ENCODE assay signal across 8 cellular contexts in genomic region chr2:170815311-170815710, GRCh38. TPM values are rescaled to one million over a fixed set of nuclear protein-coding genes. Genes with fewer than 3 reads are reported as not detected.
DNase-seq lines count a peak whose midpoint lies in the region; ATAC-seq, FAIRE-seq and TF ChIP-seq lines count a peak whose summit lies in the region.

No MANE protein-coding gene starts in this region.

- H3K4me3 ChIP-seq in KMS-11 (IDR thresholded peaks at IDR 0.05; ENCODE audit: insufficient read depth, low read depth, low read length), result no peak overlapping the region
- no peak overlapping the region for H3K4me3 ChIP-seq in K562
- H3K4me3 ChIP-seq in gastroesophageal sphincter, result peak overlapping the region in 1 of 2 donors; percentile 51

- H3K4me1 ChIP-seq in KMS-11 (ENCODE audit: low read depth, poor library complexity, severe bottlenecking) (peaks cover 4% of the 10 kb centered on the region), K562 (replicated peaks in 1 of 2; ENCODE audit: control insufficient read depth in 2 of 2, insufficient read depth in 2 of 2, low read length in 2 of 2) (peaks cover 6 to 44% of the 10 kb centered on the region in 2 experiments), gastroesophageal sphincter (peaks cover 4 to 68% (median 41%) of the 10 kb centered on the region in 3 donors)

- H3K9ac ChIP-seq in KMS-11 (no peak overlapping the region), K562 (ENCODE audit: insufficient read depth in 1 of 2, low read depth in 2 of 2, low read length in 2 of 2) (no peak overlapping the region; a peak in 1 of 4 replicates)

- no peak overlapping the region for H3K27ac ChIP-seq in KMS-11
- H3K27ac ChIP-seq in K562 (ENCODE audit: extremely low read depth, low read depth, low read length), result no peak overlapping the region
- no peak overlapping the region for H3K27ac ChIP-seq in gastroesophageal sphincter

- H3K9me3 ChIP-seq in K562 (replicated peaks; ENCODE audit: control insufficient read depth, insufficient read depth, low read depth, low read length) (no peaks in the 10 kb centered on the region), gastroesophageal sphincter (no peaks in the 10 kb centered on the region)

- no peak overlapping the region for H3K27ac Mint-ChIP-seq in natural killer cell

- peak; percentile 87 for DNase-seq in DMS153 treated with DMSO at 0.1 percent for 48 hours (lab: John Stamatoyannopoulos, UW; ENCODE audit: unreplicated experiment)
- DNase-seq in K562 (ENCODE audit: extremely low read depth in 1 of 4, low spot score in 3 of 4), result no peak
- DNase-seq in natural killer cell, result no peak
- no peak for DNase-seq in SIG-M5 treated with dmso at 0.1 percent for 504 hours (lab: John Stamatoyannopoulos, UW; ENCODE audit: unreplicated experiment)
- DNase-seq in D721Med (ENCODE audit: insufficient read length, low spot score), result no peak

- peaks cover 63 to 71% of the 10 kb centered on the region in 2 donors for H3K27me3 Mint-ChIP-seq in natural killer cell (ENCODE audit: low read depth in 2 of 2)

- 31% methylated on average over 19 of the region's 19 CpGs for WGBS in K562 (ENCODE audit: insufficient coverage, low coverage, missing lambda C conversion rate)
- WGBS in gastroesophageal sphincter (ENCODE audit: low coverage in 1 of 2), 2 donors, result 1 to 6% methylated on average over 9 to 11 of the region's 19 CpGs

- in situ Hi-C loops in K562 (cut with MboI), result loop anchor here (10.0 to 25.0 kb wide), 2 partner anchors 451 to 878 kb away; no protein-coding TSS in a partner anchor

- TF ChIP-seq CTCF in KMS-11 (conservative IDR thresholded peaks at IDR 0.05; ENCODE audit: low read depth, low read length), result no peak
- TF ChIP-seq CTCF in K562 (IDR thresholded peaks at IDR 0.05 in 2 of 3, conservative IDR thresholded peaks at IDR 0.05 in 1 of 3; ENCODE audit: insufficient read depth in 2 of 3, low read depth in 1 of 3, low read length in 3 of 3), result no peak
- no peak for TF ChIP-seq CTCF in natural killer cell (IDR thresholded peaks at IDR 0.05)
- no peak for TF ChIP-seq CTCF in gastroesophageal sphincter (IDR thresholded peaks at IDR 0.05)
- no peak for TF ChIP-seq CTCF in D721Med (IDR thresholded peaks at IDR 0.05; ENCODE audit: insufficient read depth, missing control alignments)

- no TSS peak for BruUV-seq in K562 (replicated peaks; lab: Mats Ljungman, UMichigan)

- no peaks in the 10 kb centered on the region for H3K79me2 ChIP-seq in KMS-11 (ENCODE audit: insufficient read depth, low read depth)
- no peaks in the 10 kb centered on the region; the same call in 2 of the 3 replicates for H3K79me2 ChIP-seq in K562 (ENCODE audit: control insufficient read depth, insufficient read depth, low read length)

- peak overlapping the region; percentile 82 for H3K4me2 ChIP-seq in KMS-11
- peak overlapping the region; percentile 83 for H3K4me2 ChIP-seq in K562 (ENCODE audit: insufficient read depth, low read length)

- H3K4me1 Mint-ChIP-seq in natural killer cell, result peaks cover 26 to 43% of the 10 kb centered on the region in 2 donors

- intact Hi-C loops in K562 (cut with micrococcal nuclease) (loop anchor here (2.0 to 10.0 kb wide), 2 partner anchors 291 to 883 kb away; no protein-coding TSS in a partner anchor), natural killer cell (cut with micrococcal nuclease) (loop anchor here (10.0 kb wide), 1 partner anchor 1289 kb away; the partner anchor contains the start of gene DLX2)

- H4K20me1 ChIP-seq in KMS-11 (ENCODE audit: insufficient read depth), result no peaks in the 10 kb centered on the region
- H4K20me1 ChIP-seq in K562 (replicated peaks; ENCODE audit: control insufficient read depth, insufficient read depth, low read length), result no peaks in the 10 kb centered on the region

- TF ChIP-seq EP300 in K562 (IDR thresholded peaks at IDR 0.05; ENCODE audit: low read length) (no peak), gastroesophageal sphincter (IDR thresholded peaks at IDR 0.05) (no peak)

- no peaks in the 10 kb centered on the region for H3K9me3 Mint-ChIP-seq in natural killer cell

- CTCF ChIA-PET in K562 (lab: Yijun Ruan, JAX; ENCODE audit: low intra/inter-chr PET ratio), result interaction anchor here (0.5 to 4.2 kb wide), 15 partner anchors 79 to 991 kb away, joined by 3 to 28 read pairs (median 4); no protein-coding TSS in a partner anchor

- H3K36me3 ChIP-seq in KMS-11 (ENCODE audit: insufficient read depth) (no peaks in the 10 kb centered on the region), K562 (ENCODE audit: control insufficient read depth, insufficient read depth, low read length) (no peaks in the 10 kb centered on the region), gastroesophageal sphincter (no peaks in the 10 kb centered on the region)

- H3K36me3 Mint-ChIP-seq in natural killer cell, result no peaks in the 10 kb centered on the region

- TF ChIP-seq POLR2A in K562 (conservative IDR thresholded peaks at IDR 0.05) (no peak), gastroesophageal sphincter (IDR thresholded peaks at IDR 0.05) (no peak)

- ATAC-seq in K562 (no peak; the same call in 2 of the 3 replicates), natural killer cell (no peak), gastroesophageal sphincter (no peak), HG03442 (IDR thresholded peaks at IDR 0.05; ENCODE audit: unreplicated experiment) (no peak)

- POLR2A ChIA-PET in K562 (lab: Yijun Ruan, JAX), result interaction anchor here (0.9 to 2.2 kb wide), 2 partner anchors 445 to 448 kb away, joined by 3 to 5 read pairs; no protein-coding TSS in a partner anchor

- H3K27me3 ChIP-seq in KMS-11 (ENCODE audit: insufficient read depth, low read depth) (peaks cover 33% of the 10 kb centered on the region), K562 (ENCODE audit: control insufficient read depth in 2 of 2, insufficient read depth in 2 of 2, low read length in 2 of 2) (peaks cover 0 to 7% of the 10 kb centered on the region in 2 experiments; a peak in 1 of 5 replicates), gastroesophageal sphincter (peaks cover 75% of the 10 kb centered on the region)

- no peak for TF ChIP-seq RAD21 in K562 (CRISPR knock-in tag; conservative IDR thresholded peaks at IDR 0.05 in 1 of 2, IDR thresholded peaks at IDR 0.05 in 1 of 2)

- H2AFZ ChIP-seq in KMS-11 (ENCODE audit: low read depth), result peak overlapping the region; percentile 86; the same call in 1 of the 2 replicates
- H2AFZ ChIP-seq in K562 (ENCODE audit: low read depth, low read length), result peak overlapping the region; percentile 91

- H3K9me1 ChIP-seq in K562 (ENCODE audit: control insufficient read depth, insufficient read depth, low read length), result no peaks in the 10 kb centered on the region

- FAIRE-seq in K562 (lab: Jason Lieb, UNC) (no peak), D721Med (lab: Jason Lieb, UNC) (no peak)

- peak overlapping the region; percentile 82 for H3K4me3 Mint-ChIP-seq in natural killer cell

TF ChIP-seq in K562, 482 proteins besides CTCF, POLR2A, EP300 and RAD21 (continues in another document):
- TF ChIP-seq ZBTB1 (CRISPR knock-in tag; IDR thresholded peaks at IDR 0.05; ENCODE audit: borderline replicate concordance, low read depth) (no peak; the same call in 1 of the 2 replicates), HEY1 (CRISPR knock-in tag; IDR thresholded peaks at IDR 0.05; ENCODE audit: borderline replicate concordance) (no peak), TAL1 (IDR thresholded peaks at IDR 0.05) (no peak), GABPB1 (CRISPR knock-in tag; IDR thresholded peaks at IDR 0.05) (no peak), RBM25 (IDR thresholded peaks at IDR 0.05; ENCODE audit: low read depth, low read length, severe bottlenecking) (no peak), RCOR1 (IDR thresholded peaks at IDR 0.05; ENCODE audit: borderline replicate concordance in 1 of 2, low read depth in 2 of 2, low read length in 2 of 2) (no peak)

RNA-seq across cellular contexts. Expression of gene GAD1, which starts 1.4 kb away (rescaled TPM):
- total RNA-seq in K562 (2011; cell fraction: chromatin; rRNA removed; ENCODE audit: low replicate concordance), result 24.1 and 26.9 TPM in 2 replicates
- 7.4 and 9.5 TPM in 2 replicates for total RNA-seq in K562 (2011; cell fraction: nucleolus; rRNA removed)
- 8.8 and 21.6 TPM in 2 replicates for total RNA-seq in K562 (2011; cell fraction: nucleoplasm; rRNA removed)
- 22.0 and 29.1 TPM in 2 replicates for total RNA-seq in K562 (2014; rRNA removed)
- 10.9 and 11.7 TPM in 2 replicates for total RNA-seq in K562 (2014; rRNA removed; fragmentation: Illumina TruSeq; extraction: Trizol)
- 16.8 and 17.6 TPM in 2 replicates for total RNA-seq in K562 (2015; rRNA removed; fragmentation: Illumina TruSeq; extraction: Trizol)
- total RNA-seq in K562 (2021), result 14.5 and 15.7 TPM in 2 replicates
- polyA plus RNA-seq in K562 (2011; rRNA removed), result 11.7 and 26.2 TPM in 2 replicates
- 10.0 and 35.0 TPM in 2 replicates for polyA plus RNA-seq in K562 (2011; cell fraction: cytosol; rRNA removed)
- polyA plus RNA-seq in K562 (2011; cell fraction: nucleus; rRNA removed), result 30.8 and 75.5 TPM in 2 replicates
- polyA plus RNA-seq in K562 (2012), result 26.2 and 30.3 TPM in 2 replicates
- polyA plus RNA-seq in K562 (2014; fragmentation: Illumina TruSeq; extraction: Trizol), result 9.8 and 15.0 TPM in 2 replicates
- 1 to 10 TPM; 2.7 to 3.9 TPM for polyA plus RNA-seq in K562 (2014; fragmentation: Nextera tagmentation; extraction: Ambion mirVana)
- 20.8 and 24.1 TPM in 2 replicates for polyA plus RNA-seq in K562 (2014; rRNA removed)
- 5.3 and 14.2 TPM in 2 replicates for polyA minus RNA-seq in K562 (2011; rRNA and poly(A)+ RNA removed)
- 7.2 and 12.0 TPM in 2 replicates for polyA minus RNA-seq in K562 (2011; cell fraction: cytosol; rRNA and poly(A)+ RNA removed)
- polyA minus RNA-seq in K562 (2011; cell fraction: nucleus; rRNA and poly(A)+ RNA removed), result 15.6 and 21.4 TPM in 2 replicates
- total RNA-seq in natural killer cell, result not detected
- total RNA-seq in gastroesophageal sphincter, result not detected

RNA-seq across cellular contexts. Expression of gene ERICH2, which starts 45.1 kb away (rescaled TPM):
- total RNA-seq in K562 (2011; cell fraction: chromatin; rRNA removed; ENCODE audit: low replicate concordance), result not detected in 2 replicates
- total RNA-seq in K562 (2011; cell fraction: nucleolus; rRNA removed), result not detected in 2 replicates
- total RNA-seq in K562 (2011; cell fraction: nucleoplasm; rRNA removed), result not detected in 2 replicates
- total RNA-seq in K562 (2014; rRNA removed) (1.1 and 1.2 TPM in 2 replicates), K562 (2014; rRNA removed; fragmentation: Illumina TruSeq; extraction: Trizol) (1.2 and 2.4 TPM in 2 replicates), K562 (2015; rRNA removed; fragmentation: Illumina TruSeq; extraction: Trizol) (1.2 and 1.6 TPM in 2 replicates), K562 (2021) (1.2 and 1.3 TPM in 2 replicates), natural killer cell (not detected), gastroesophageal sphincter (not detected)
- polyA plus RNA-seq in K562 (2011; rRNA removed) (1.5 and 1.8 TPM in 2 replicates), K562 (2014; fragmentation: Illumina TruSeq; extraction: Trizol) (1.1 and 1.6 TPM in 2 replicates), K562 (2014; fragmentation: Nextera tagmentation; extraction: Ambion mirVana) (1 to 10 TPM in 1 of 2 experiments, under 1 TPM in 1; 0.85 to 1.0 TPM), K562 (2014; rRNA removed) (1.4 and 1.8 TPM in 2 replicates)
- polyA plus RNA-seq in K562 (2011; cell fraction: cytosol; rRNA removed), result 0.12 TPM in 1 of 2 replicates, not detected in the other
- 0.36 TPM in 1 of 2 replicates, not detected in the other for polyA plus RNA-seq in K562 (2011; cell fraction: nucleus; rRNA removed)
- 3.3 and 13.0 TPM in 2 replicates for polyA plus RNA-seq in K562 (2012)
- polyA minus RNA-seq in K562 (2011; rRNA and poly(A)+ RNA removed), result 0.66 and 0.70 TPM in 2 replicates
- not detected in 2 replicates for polyA minus RNA-seq in K562 (2011; cell fraction: cytosol; rRNA and poly(A)+ RNA removed)
- polyA minus RNA-seq in K562 (2011; cell fraction: nucleus; rRNA and poly(A)+ RNA removed), result 0.89 TPM in 1 of 2 replicates, not detected in the other

Comparison
In these comparisons a context has a peak if more than half of its experiments do, and no peak if none do; other contexts are left out.
1. RNA of gene GAD1, which starts 1.4 kb away (total RNA-seq): 7.4 to 29.1 TPM in K562; not detected in natural killer cell and not detected in gastroesophageal sphincter; every median in the first group is over 4 times any median in the second.